ENCODE assay signal across 8 cellular contexts in the genomic region with DNA sequence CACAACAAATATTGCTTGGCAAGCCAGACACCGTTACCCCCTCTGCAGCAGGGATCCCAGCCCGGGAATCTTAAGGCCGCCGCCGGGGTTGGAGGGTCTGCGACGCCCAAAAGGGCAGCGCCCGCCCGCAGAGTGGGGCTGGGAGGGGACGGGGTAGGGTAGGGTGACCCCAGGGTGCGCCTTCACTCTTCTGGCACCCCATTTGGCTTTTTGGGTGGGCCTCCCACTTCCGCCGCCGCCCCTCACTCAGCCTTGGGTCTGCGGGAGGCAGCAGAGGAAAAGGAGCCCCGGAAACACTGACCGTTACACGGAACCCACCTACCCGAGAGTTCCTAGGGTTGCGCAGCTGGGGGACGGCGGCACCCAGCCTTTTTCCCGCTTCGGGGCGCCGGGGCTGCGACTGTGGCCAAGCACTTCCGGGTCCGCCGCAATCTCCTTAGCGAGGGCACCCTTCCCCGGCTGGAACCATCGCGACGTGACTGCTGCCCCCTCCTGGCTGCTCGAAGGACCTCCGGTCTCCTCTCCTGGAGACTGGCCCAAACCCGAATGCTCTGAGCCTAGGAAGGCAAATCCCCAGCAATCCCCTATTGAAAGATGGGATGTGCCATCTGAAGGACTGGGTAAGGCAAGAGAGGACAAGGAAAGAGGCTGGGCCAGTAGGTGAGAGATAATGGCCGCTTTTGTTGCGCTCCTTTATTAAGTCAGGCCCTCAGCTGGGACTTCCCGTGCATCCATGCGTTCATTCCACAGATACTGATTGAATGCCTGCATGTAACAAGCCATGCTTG. TPM values are rescaled to one million over a fixed set of nuclear protein-coding genes. Genes with fewer than 3 reads are reported as not detected.
DNase-seq lines count a peak whose midpoint lies in the region; ATAC-seq and TF ChIP-seq lines count a peak whose summit lies in the region.

A gene (minus strand): TSS at position 404 of the 788 bp plus-strand sequence. CDS start 1,447 bp downstream, outside the sequence.

- H3K9me3 ChIP-seq in AG04450 (ENCODE audit: control insufficient read depth, insufficient read depth, low read length) (peaks cover 3% of the 10 kb centered on the region; the same call in 1 of the 2 replicates), breast epithelium (no peaks in the 10 kb centered on the region)

- no peaks in the 10 kb centered on the region for H3K9me3 Mint-ChIP-seq in immature natural killer cell

- CTCF ChIA-PET in AG04450 (lab: Charles Lee), result interaction anchor here (0.5 to 2.2 kb wide), 21 partner anchors 11 to 640 kb away, joined by 3 to 32 read pairs (median 4); no protein-coding TSS in a partner anchor

- H3K4me1 ChIP-seq in breast epithelium, result peaks cover 0 to 13% of the 10 kb centered on the region in 2 donors

- H3K27me3 ChIP-seq in AG04450 (ENCODE audit: control insufficient read depth, insufficient read depth, low read length), result peaks cover 2% of the 10 kb centered on the region
- no peaks in the 10 kb centered on the region for H3K27me3 ChIP-seq in breast epithelium

- peaks cover 0 to 7% (median 6%) of the 10 kb centered on the region in 3 donors for H3K36me3 Mint-ChIP-seq in immature natural killer cell

- H3K4me3 ChIP-seq in AG04450 (ENCODE audit: low read depth, low read length) (peak within 1 kb of the TSS; percentile 90), breast epithelium (peak within 1 kb of the TSS; percentile 74 to 96 (median 95))

- intact Hi-C loops in breast epithelium (cut with DNase I; ENCODE audit: low total_unique reads), result no loop called here

- POLR2A ChIA-PET in AG04450 (lab: Yijun Ruan, JAX), result interaction anchor here (0.5 to 0.8 kb wide), 2 partner anchors 85 to 121 kb away, joined by 4 to 5 read pairs; no protein-coding TSS in a partner anchor

- TF ChIP-seq CTCF in AG04450 (IDR thresholded peaks at IDR 0.05; ENCODE audit: low read depth, low read length) (peak; percentile 87), VCaP (conservative IDR thresholded peaks at IDR 0.05) (peak; percentile 90), breast epithelium (IDR thresholded peaks at IDR 0.05) (peak; percentile 74 to 90 (median 86))

- H3K27ac ChIP-seq in AG04450 (ENCODE audit: low read depth, low read length), result peak within 1 kb of the TSS; percentile 75
- peak within 1 kb of the TSS; percentile 80 for H3K27ac ChIP-seq in VCaP
- H3K27ac ChIP-seq in breast epithelium, result peak within 1 kb of the TSS; percentile 83 to 90

- peak within 1 kb of the TSS; percentile 87 to 95 (median 93) for H3K27ac Mint-ChIP-seq in immature natural killer cell

- peaks cover 43 to 54% of the 10 kb centered on the region in 2 donors for H3K4me1 Mint-ChIP-seq in immature natural killer cell

- H3K27me3 Mint-ChIP-seq in immature natural killer cell (ENCODE audit: low read depth in 3 of 3), result peaks cover 0 to 2% (median 0%) of the 10 kb centered on the region in 3 donors

- H3K36me3 ChIP-seq in breast epithelium, result no peaks in the 10 kb centered on the region

- no peak for TF ChIP-seq POLR2A in breast epithelium (IDR thresholded peaks at IDR 0.05)

- ATAC-seq in GM18870 (IDR thresholded peaks at IDR 0.05; ENCODE audit: unreplicated experiment) (peak; percentile 92), HG03135 (IDR thresholded peaks at IDR 0.05; ENCODE audit: unreplicated experiment) (peak; percentile 99)

- peak within 1 kb of the TSS; percentile 94 to 96 (median 96) for H3K4me3 Mint-ChIP-seq in immature natural killer cell

- DNase-seq in AG04450 (ENCODE audit: low read depth, low spot score) (peak; percentile 60), NCI-H2196 treated with DMSO at 0.1 percent for 48 hours (lab: John Stamatoyannopoulos, UW; ENCODE audit: unreplicated experiment) (peak; percentile 87), breast epithelium (ENCODE audit: low spot score in 2 of 2) (peak; percentile 79 to 90), immature natural killer cell (peak; percentile 85 to 88 (median 87)), smooth muscle cell of the brain vasculature (ENCODE audit: low read depth, low spot score) (peak; percentile 54)

RNA-seq across cellular contexts. Expression of the gene that starts here (rescaled TPM):
- polyA plus RNA-seq in AG04450 (2011; rRNA removed), result 22.7 and 25.2 TPM in 2 replicates
- polyA minus RNA-seq in AG04450 (2011; rRNA and poly(A)+ RNA removed), result 20.7 and 24.2 TPM in 2 replicates
- total RNA-seq in breast epithelium, result 10 to 100 TPM; 20.3 to 39.2 (median 29.3) TPM
- 10 to 100 TPM; 77.1 to 90.0 (median 83.4) TPM for polyA plus RNA-seq in immature natural killer cell

Comparison
In these comparisons a context has a peak if more than half of its experiments do, and no peak if none do; other contexts are left out.
1. Peak in every context shown above with its lines: DNase-seq, ATAC-seq, H3K4me3 ChIP-seq and H3K27ac ChIP-seq.